In genomic region chr10:116752969-116753665, GRCh38 we compare ENCODE assay signal across 22 cellular contexts. TPM values are rescaled to one million over a fixed set of nuclear protein-coding genes. Genes with fewer than 3 reads are reported as not detected.
A peak's percentile ranks its signal among the peaks of the same experiment; 100 is the strongest.
DNase-seq lines count a peak whose midpoint lies in the region; ATAC-seq and TF ChIP-seq lines count a peak whose summit lies in the region.
"Had no signal": no experiment of that assay in that cellular context is flagged by ENCODE, and none has a peak within 500 bp of the region (broad histone marks: within the 10 kb centered on the region; RNA-seq: fewer than 3 reads in every experiment).

No MANE protein-coding gene starts in this region.

- H3K9ac ChIP-seq in BLaER1 (no peak overlapping the region), smooth muscle cell (ENCODE audit: low read depth) (no peak overlapping the region)
- H3K9ac ChIP-seq: parathyroid adenoma had no signal

- no peaks in the 10 kb centered on the region for H3K27me3 ChIP-seq in BLaER1
- H3K27me3 ChIP-seq in ascending aorta, result no peaks in the 10 kb centered on the region
- no peaks in the 10 kb centered on the region for H3K27me3 ChIP-seq in upper lobe of right lung
- H3K27me3 ChIP-seq in smooth muscle cell (ENCODE audit: low read depth), result no peaks in the 10 kb centered on the region
- H3K27me3 ChIP-seq: heart right ventricle had no signal

- H3K4me2 ChIP-seq in BLaER1, result peak overlapping the region; percentile 33
- H3K4me2 ChIP-seq in smooth muscle cell, result no peak overlapping the region

- no peak for TF ChIP-seq CTCF in ascending aorta (IDR thresholded peaks at IDR 0.05)
- no peak for TF ChIP-seq CTCF in upper lobe of right lung (IDR thresholded peaks at IDR 0.05)
- TF ChIP-seq CTCF in smooth muscle cell (IDR thresholded peaks at IDR 0.05; ENCODE audit: borderline replicate concordance, insufficient read depth, poor library complexity, severe bottlenecking), result no peak

- H3K36me3 ChIP-seq in BLaER1 (no peaks in the 10 kb centered on the region), ascending aorta (no peaks in the 10 kb centered on the region), upper lobe of right lung (no peaks in the 10 kb centered on the region), smooth muscle cell (ENCODE audit: low read depth) (no peaks in the 10 kb centered on the region)
- H3K36me3 ChIP-seq: cardiac muscle cell, heart right ventricle, left ventricle myocardium inferior had no signal

- H3K27ac ChIP-seq in BLaER1 (no peak overlapping the region), ascending aorta (peak overlapping the region; percentile 5 to 19), upper lobe of right lung (no peak overlapping the region), smooth muscle cell (ENCODE audit: low read depth) (no peak overlapping the region)
- H3K27ac ChIP-seq: C4-2B, cardiac muscle cell, heart right ventricle, parathyroid adenoma had no signal

- 83% methylated on average over 4 of the region's 4 CpGs for WGBS in smooth muscle cell (ENCODE audit: low lambda C conversion rate)

- H3K4me3 ChIP-seq in BLaER1, result no peak overlapping the region
- H3K4me3 ChIP-seq in ascending aorta, result no peak overlapping the region
- no peak overlapping the region for H3K4me3 ChIP-seq in upper lobe of right lung
- no peak overlapping the region for H3K4me3 ChIP-seq in smooth muscle cell
- H3K4me3 ChIP-seq: cardiac muscle cell, heart right ventricle, left ventricle myocardium inferior had no signal

- H2AFZ ChIP-seq in smooth muscle cell (ENCODE audit: low read depth), result no peak overlapping the region
- H2AFZ ChIP-seq: parathyroid adenoma had no signal

- H3K79me2 ChIP-seq in smooth muscle cell (ENCODE audit: low read depth), result no peaks in the 10 kb centered on the region
- H3K79me2 ChIP-seq: parathyroid adenoma had no signal

- DNase-seq in ascending aorta (ENCODE audit: low spot score in 2 of 2), result no peak
- peak in 37 of 51 donors; percentile 8 to 80 (median 53) for DNase-seq in hypothalamus (lab: John Stamatoyannopoulos, UW)
- DNase-seq in posterior cingulate gyrus, result peak; percentile 50 to 96 (median 71)
- DNase-seq in retina, result no peak
- no peak for DNase-seq in upper lobe of right lung
- no peak for DNase-seq in smooth muscle cell (lab: John Stamatoyannopoulos, UW; ENCODE audit: unreplicated experiment)
- DNase-seq: activated CD4-positive, alpha-beta T cell treated with anti-CD3 and anti-CD28 coated beads, Interleukin-2, amount 50 U/mL, for 1 hour; activated CD8-positive, alpha-beta memory T cell treated with anti-CD3 and anti-CD28 coated beads, Interleukin-2, amount 10 ng/mL, durations not matched to agents 7 days and 5 days; activated naive CD4-positive, alpha-beta T cell treated with anti-CD3 and anti-CD28 coated beads for 36 hours; amniotic stem cell; EL; heart right ventricle; left ventricle myocardium inferior; NCI-H1930; NCI-H82; Right ventricle myocardium superior; T-helper 9 cell had no signal

- intact Hi-C loops in ascending aorta (cut with DNase I) (no loop called here), posterior cingulate gyrus (cut with DNase I) (no loop called here), upper lobe of right lung (cut with DNase I) (no loop called here)

- ATAC-seq in upper lobe of right lung (no peak), HG03025 (IDR thresholded peaks at IDR 0.05; ENCODE audit: low FRiP score, unreplicated experiment) (no peak)
- ATAC-seq: activated CD8-positive, alpha-beta memory T cell treated with anti-CD3 and anti-CD28 coated beads, Interleukin-2, amount 10 ng/mL, durations not matched to agents 7 days and 5 days had no signal

- H3K4me1 ChIP-seq in BLaER1, result peaks cover 11% of the 10 kb centered on the region
- H3K4me1 ChIP-seq in ascending aorta, result peaks cover 0 to 12% of the 10 kb centered on the region in 2 donors
- no peaks in the 10 kb centered on the region for H3K4me1 ChIP-seq in upper lobe of right lung
- no peaks in the 10 kb centered on the region for H3K4me1 ChIP-seq in smooth muscle cell (ENCODE audit: low read depth)

- H4K20me1 ChIP-seq in BLaER1 (no peaks in the 10 kb centered on the region), smooth muscle cell (ENCODE audit: low read depth) (no peaks in the 10 kb centered on the region)

- H3K9me3 ChIP-seq in BLaER1, result peaks cover 8% of the 10 kb centered on the region
- no peaks in the 10 kb centered on the region for H3K9me3 ChIP-seq in ascending aorta
- no peaks in the 10 kb centered on the region for H3K9me3 ChIP-seq in upper lobe of right lung
- H3K9me3 ChIP-seq in smooth muscle cell (replicated peaks; ENCODE audit: low read depth), result no peaks in the 10 kb centered on the region
- H3K9me3 ChIP-seq: heart right ventricle, left ventricle myocardium inferior had no signal

- H3F3A ChIP-seq in smooth muscle cell (ENCODE audit: low read depth), result no peaks in the 10 kb centered on the region

RNA-seq across cellular contexts. Expression of gene HSPA12A, which starts 10.8 kb away (rescaled TPM):
- 5.5 TPM for total RNA-seq in ascending aorta
- 7.4 TPM for total RNA-seq in upper lobe of right lung
- 3.9 and 6.4 TPM in 2 replicates for total RNA-seq in smooth muscle cell
- polyA plus RNA-seq in smooth muscle cell, result 4.3 and 5.3 TPM in 2 replicates
- total RNA-seq: activated CD8-positive, alpha-beta memory T cell treated with anti-CD3 and anti-CD28 coated beads, Interleukin-2, amount 10 ng/mL, durations not matched to agents 7 days and 5 days had no signal

Comparison
In these comparisons a context has a peak if more than half of its experiments do, and no peak if none do; other contexts are left out.
1. H3K27ac ChIP-seq: peak in ascending aorta (2 of 2); none in BLaER1 (single experiment), upper lobe of right lung (single experiment) and smooth muscle cell (single experiment).
2. DNase-seq: peak in hypothalamus (37 of 51) and posterior cingulate gyrus (10 of 10); none in ascending aorta (0 of 2), retina (single experiment), upper lobe of right lung (single experiment) and smooth muscle cell (single experiment).